8 cellular contexts compared by ENCODE assay signal in the genomic region with DNA sequence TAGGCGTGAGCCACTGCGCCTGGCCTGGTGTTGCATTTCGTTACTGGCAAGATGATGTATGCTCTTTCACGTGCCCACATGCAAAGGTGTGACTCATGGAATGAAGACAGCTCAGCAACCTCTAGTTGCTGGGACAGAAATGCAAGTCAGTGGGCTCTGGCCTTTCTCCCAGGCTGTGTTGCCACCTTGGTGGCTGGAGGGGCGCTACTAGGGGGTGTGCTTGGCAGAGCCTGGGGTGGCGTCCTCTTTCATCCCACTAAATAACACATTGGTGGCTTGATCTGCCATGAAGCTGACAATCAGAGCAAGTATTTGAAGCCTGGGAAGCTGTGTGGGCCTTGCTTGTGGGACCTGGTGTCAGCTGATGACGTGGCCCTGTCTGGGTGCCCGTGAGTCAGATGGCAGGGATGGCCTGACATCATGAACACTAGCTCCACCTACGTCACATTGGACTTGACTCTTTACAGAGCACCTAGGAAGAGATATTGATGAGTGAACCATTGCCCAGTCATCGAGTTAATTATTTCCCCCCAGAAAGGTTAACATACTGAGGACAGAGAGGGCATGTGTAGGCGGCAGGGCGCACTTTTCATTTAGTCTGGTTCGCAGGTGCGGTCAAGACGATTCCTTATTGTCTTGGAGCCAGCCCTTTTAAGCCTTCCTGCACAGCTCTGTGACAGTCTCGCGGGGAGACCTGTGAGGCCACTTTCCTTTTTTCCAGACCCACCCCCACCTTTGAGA. TPM values are rescaled to one million over a fixed set of nuclear protein-coding genes. Genes with fewer than 3 reads are reported as not detected.
DNase-seq lines count a peak whose midpoint lies in the region; ATAC-seq lines count a peak whose summit lies in the region.

No MANE protein-coding gene starts in this region.

- H3K27me3 Mint-ChIP-seq in activated T-helper 17 cell treated with anti-CD3 and anti-CD28 coated beads, Interleukin-2, amount 50 U/mL, for 72 hours: no peaks in the 10 kb centered on the region

- peak overlapping the region; percentile 75 for H3K4me3 Mint-ChIP-seq in activated T-helper 17 cell treated with anti-CD3 and anti-CD28 coated beads, Interleukin-2, amount 50 U/mL, for 72 hours

- DNase-seq in AG08395 (ENCODE audit: low spot score) (peak; percentile 31), left lobe of liver (ENCODE audit: low spot score) (peak; percentile 93), AML-193 (lab: John Stamatoyannopoulos, UW) (no peak), NCI-H2227 (lab: John Stamatoyannopoulos, UW; ENCODE audit: unreplicated experiment) (no peak)

- H3K9me3 Mint-ChIP-seq in activated T-helper 17 cell treated with anti-CD3 and anti-CD28 coated beads, Interleukin-2, amount 50 U/mL, for 72 hours: no peaks in the 10 kb centered on the region

- peak; percentile 36 for ATAC-seq in HG03342 (IDR thresholded peaks at IDR 0.05; ENCODE audit: unreplicated experiment)
- peak; percentile 82 for ATAC-seq in activated T-helper 17 cell treated with anti-CD3 and anti-CD28 coated beads, Interleukin-2, amount 50 U/mL, for 72 hours (replicated peaks)
- peak; percentile 75 for ATAC-seq in left lobe of liver
- ATAC-seq in HG03280 (IDR thresholded peaks at IDR 0.05; ENCODE audit: unreplicated experiment): no peak
- ATAC-seq in HG03521 (IDR thresholded peaks at IDR 0.05; ENCODE audit: unreplicated experiment): no peak

- H3K27ac Mint-ChIP-seq in activated T-helper 17 cell treated with anti-CD3 and anti-CD28 coated beads, Interleukin-2, amount 50 U/mL, for 72 hours: peak overlapping the region; percentile 83

- H3K36me3 Mint-ChIP-seq in activated T-helper 17 cell treated with anti-CD3 and anti-CD28 coated beads, Interleukin-2, amount 50 U/mL, for 72 hours (ENCODE audit: low read depth): no peaks in the 10 kb centered on the region

- H3K4me1 Mint-ChIP-seq in activated T-helper 17 cell treated with anti-CD3 and anti-CD28 coated beads, Interleukin-2, amount 50 U/mL, for 72 hours: peaks cover 22% of the 10 kb centered on the region

RNA-seq across cellular contexts. Expression of a gene that starts 49.0 kb away (rescaled TPM):
- total RNA-seq in activated T-helper 17 cell treated with anti-CD3 and anti-CD28 coated beads, Interleukin-2, amount 50 U/mL, for 72 hours: 10 to 100 TPM in 1 of 2 donors, 1 to 10 TPM in 1; 8.9 to 10.0 TPM
- 45.0 TPM for total RNA-seq in left lobe of liver

Comparison
In these comparisons a context has a peak if more than half of its experiments do, and no peak if none do; other contexts are left out.
1. DNase-seq: peak in AG08395 (single experiment) and left lobe of liver (single experiment); none in AML-193 (0 of 2) and NCI-H2227 (single experiment).
2. ATAC-seq: peak in HG03342 (single experiment), activated T-helper 17 cell treated with anti-CD3 and anti-CD28 coated beads, Interleukin-2, amount 50 U/mL, for 72 hours (single experiment) and left lobe of liver (single experiment); none in HG03280 (single experiment) and HG03521 (single experiment).